In the genomic region with DNA sequence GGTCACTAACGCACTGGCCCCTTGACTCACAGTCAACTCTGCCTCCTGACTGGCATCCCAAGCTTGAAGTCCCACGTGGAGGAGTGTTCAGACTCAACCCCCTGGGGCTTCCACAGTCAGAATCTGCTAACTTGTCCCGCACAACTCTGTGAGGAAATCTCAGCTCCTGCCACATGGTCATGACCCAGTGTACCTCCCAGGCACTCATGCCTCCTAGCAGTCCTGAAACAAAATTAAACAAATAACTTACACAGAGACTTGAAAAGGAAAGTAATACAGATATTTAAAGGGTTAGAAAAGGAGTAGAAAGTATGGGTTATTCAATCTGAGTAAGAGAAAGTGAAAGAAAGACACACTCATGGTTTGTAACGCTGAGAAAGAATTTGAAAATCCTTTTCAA, we compare ENCODE assay signal across 1 cellular context.
TF ChIP-seq lines count a peak whose summit lies in the region.

No MANE protein-coding gene starts in this region.

TF ChIP-seq in GM12878, 131 proteins besides CTCF, POLR2A, EP300 and RAD21 (continued from another document):
- TF ChIP-seq, protein P1, sequence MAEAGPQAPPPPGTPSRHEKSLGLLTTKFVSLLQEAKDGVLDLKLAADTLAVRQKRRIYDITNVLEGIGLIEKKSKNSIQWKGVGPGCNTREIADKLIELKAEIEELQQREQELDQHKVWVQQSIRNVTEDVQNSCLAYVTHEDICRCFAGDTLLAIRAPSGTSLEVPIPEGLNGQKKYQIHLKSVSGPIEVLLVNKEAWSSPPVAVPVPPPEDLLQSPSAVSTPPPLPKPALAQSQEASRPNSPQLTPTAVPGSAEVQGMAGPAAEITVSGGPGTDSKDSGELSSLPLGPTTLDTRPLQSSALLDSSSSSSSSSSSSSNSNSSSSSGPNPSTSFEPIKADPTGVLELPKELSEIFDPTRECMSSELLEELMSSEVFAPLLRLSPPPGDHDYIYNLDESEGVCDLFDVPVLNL (IDR thresholded peaks at IDR 0.05; ENCODE audit: low read depth, low read length), result no peak
- TF ChIP-seq, protein P2, sequence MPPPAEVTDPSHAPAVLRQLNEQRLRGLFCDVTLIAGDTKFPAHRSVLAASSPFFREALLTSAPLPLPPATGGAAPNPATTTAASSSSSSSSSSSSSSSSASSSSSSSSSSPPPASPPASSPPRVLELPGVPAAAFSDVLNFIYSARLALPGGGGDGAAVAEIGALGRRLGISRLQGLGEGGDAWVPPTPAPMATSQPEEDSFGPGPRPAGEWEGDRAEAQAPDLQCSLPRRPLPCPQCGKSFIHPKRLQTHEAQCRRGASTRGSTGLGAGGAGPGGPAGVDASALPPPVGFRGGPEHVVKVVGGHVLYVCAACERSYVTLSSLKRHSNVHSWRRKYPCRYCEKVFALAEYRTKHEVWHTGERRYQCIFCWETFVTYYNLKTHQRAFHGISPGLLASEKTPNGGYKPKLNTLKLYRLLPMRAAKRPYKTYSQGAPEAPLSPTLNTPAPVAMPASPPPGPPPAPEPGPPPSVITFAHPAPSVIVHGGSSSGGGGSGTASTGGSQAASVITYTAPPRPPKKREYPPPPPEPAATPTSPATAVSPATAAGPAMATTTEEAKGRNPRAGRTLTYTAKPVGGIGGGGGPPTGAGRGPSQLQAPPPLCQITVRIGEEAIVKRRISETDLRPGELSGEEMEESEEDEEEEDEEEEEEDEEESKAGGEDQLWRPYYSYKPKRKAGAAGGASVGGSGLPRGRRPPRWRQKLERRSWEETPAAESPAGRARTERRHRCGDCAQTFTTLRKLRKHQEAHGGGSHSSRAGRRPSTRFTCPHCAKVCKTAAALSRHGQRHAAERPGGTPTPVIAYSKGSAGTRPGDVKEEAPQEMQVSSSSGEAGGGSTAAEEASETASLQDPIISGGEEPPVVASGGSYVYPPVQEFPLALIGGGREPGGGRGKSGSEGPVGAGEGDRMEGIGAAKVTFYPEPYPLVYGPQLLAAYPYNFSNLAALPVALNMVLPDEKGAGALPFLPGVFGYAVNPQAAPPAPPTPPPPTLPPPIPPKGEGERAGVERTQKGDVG (CRISPR knock-in tag; IDR thresholded peaks at IDR 0.05), result no peak
- TF ChIP-seq CHD2 (IDR thresholded peaks at IDR 0.05; ENCODE audit: borderline replicate concordance, low read depth, low read length) (no peak), IKZF1 (conservative IDR thresholded peaks at IDR 0.05) (no peak), CHD4 (IDR thresholded peaks at IDR 0.05) (no peak), POLR2AphosphoS2 (IDR thresholded peaks at IDR 0.05; ENCODE audit: low read depth, low read length) (no peak), BCL11A (IDR thresholded peaks at IDR 0.05; ENCODE audit: low read depth, low read length) (no peak), TBL1XR1 (IDR thresholded peaks at IDR 0.05; ENCODE audit: low read depth, low read length) (peak; percentile 24; the same call in 1 of the 2 replicates), CBFB (IDR thresholded peaks at IDR 0.05; ENCODE audit: low read depth) (no peak), CBX3 (IDR thresholded peaks at IDR 0.05; ENCODE audit: borderline replicate concordance, low read depth) (no peak), MEF2A (IDR thresholded peaks at IDR 0.05; ENCODE audit: insufficient read depth, low read depth, low read length) (no peak), ZSCAN29 (IDR thresholded peaks at IDR 0.05) (no peak), NR2C2 (IDR thresholded peaks at IDR 0.05; ENCODE audit: borderline replicate concordance, control insufficient read depth, insufficient read length, low read depth) (no peak), SREBF1 (IDR thresholded peaks at IDR 0.05; ENCODE audit: low read length) (0 out of 2 replicates have a peak, but pooled peaks have one; percentile 14), ETV6 (conservative IDR thresholded peaks at IDR 0.05 in 1 of 2, IDR thresholded peaks at IDR 0.05 in 1 of 2; ENCODE audit: borderline replicate concordance in 1 of 2, low read depth in 1 of 2) (no peak), KAT2A (conservative IDR thresholded peaks at IDR 0.05; ENCODE audit: control insufficient read depth, low read depth, low read length) (no peak), PML (IDR thresholded peaks at IDR 0.05; ENCODE audit: low read length) (no peak), EGR1 (IDR thresholded peaks at IDR 0.05; ENCODE audit: borderline replicate concordance in 1 of 2, low read depth in 2 of 2, low read length in 2 of 2) (no peak), ZBED1 (IDR thresholded peaks at IDR 0.05; ENCODE audit: borderline replicate concordance) (no peak), ESRRA (IDR thresholded peaks at IDR 0.05; ENCODE audit: low read length) (no peak)
- TF ChIP-seq, protein P3, sequence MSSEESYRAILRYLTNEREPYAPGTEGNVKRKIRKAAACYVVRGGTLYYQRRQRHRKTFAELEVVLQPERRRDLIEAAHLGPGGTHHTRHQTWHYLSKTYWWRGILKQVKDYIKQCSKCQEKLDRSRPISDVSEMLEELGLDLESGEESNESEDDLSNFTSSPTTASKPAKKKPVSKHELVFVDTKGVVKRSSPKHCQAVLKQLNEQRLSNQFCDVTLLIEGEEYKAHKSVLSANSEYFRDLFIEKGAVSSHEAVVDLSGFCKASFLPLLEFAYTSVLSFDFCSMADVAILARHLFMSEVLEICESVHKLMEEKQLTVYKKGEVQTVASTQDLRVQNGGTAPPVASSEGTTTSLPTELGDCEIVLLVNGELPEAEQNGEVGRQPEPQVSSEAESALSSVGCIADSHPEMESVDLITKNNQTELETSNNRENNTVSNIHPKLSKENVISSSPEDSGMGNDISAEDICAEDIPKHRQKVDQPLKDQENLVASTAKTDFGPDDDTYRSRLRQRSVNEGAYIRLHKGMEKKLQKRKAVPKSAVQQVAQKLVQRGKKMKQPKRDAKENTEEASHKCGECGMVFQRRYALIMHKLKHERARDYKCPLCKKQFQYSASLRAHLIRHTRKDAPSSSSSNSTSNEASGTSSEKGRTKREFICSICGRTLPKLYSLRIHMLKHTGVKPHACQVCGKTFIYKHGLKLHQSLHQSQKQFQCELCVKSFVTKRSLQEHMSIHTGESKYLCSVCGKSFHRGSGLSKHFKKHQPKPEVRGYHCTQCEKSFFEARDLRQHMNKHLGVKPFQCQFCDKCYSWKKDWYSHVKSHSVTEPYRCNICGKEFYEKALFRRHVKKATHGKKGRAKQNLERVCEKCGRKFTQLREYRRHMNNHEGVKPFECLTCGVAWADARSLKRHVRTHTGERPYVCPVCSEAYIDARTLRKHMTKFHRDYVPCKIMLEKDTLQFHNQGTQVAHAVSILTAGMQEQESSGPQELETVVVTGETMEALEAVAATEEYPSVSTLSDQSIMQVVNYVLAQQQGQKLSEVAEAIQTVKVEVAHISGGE (CRISPR knock-in tag; IDR thresholded peaks at IDR 0.05), result no peak
- TF ChIP-seq, protein P4, sequence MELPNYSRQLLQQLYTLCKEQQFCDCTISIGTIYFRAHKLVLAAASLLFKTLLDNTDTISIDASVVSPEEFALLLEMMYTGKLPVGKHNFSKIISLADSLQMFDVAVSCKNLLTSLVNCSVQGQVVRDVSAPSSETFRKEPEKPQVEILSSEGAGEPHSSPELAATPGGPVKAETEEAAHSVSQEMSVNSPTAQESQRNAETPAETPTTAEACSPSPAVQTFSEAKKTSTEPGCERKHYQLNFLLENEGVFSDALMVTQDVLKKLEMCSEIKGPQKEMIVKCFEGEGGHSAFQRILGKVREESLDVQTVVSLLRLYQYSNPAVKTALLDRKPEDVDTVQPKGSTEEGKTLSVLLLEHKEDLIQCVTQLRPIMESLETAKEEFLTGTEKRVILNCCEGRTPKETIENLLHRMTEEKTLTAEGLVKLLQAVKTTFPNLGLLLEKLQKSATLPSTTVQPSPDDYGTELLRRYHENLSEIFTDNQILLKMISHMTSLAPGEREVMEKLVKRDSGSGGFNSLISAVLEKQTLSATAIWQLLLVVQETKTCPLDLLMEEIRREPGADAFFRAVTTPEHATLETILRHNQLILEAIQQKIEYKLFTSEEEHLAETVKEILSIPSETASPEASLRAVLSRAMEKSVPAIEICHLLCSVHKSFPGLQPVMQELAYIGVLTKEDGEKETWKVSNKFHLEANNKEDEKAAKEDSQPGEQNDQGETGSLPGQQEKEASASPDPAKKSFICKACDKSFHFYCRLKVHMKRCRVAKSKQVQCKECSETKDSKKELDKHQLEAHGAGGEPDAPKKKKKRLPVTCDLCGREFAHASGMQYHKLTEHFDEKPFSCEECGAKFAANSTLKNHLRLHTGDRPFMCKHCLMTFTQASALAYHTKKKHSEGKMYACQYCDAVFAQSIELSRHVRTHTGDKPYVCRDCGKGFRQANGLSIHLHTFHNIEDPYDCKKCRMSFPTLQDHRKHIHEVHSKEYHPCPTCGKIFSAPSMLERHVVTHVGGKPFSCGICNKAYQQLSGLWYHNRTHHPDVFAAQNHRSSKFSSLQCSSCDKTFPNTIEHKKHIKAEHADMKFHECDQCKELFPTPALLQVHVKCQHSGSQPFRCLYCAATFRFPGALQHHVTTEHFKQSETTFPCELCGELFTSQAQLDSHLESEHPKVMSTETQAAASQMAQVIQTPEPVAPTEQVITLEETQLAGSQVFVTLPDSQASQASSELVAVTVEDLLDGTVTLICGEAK (IDR thresholded peaks at IDR 0.05; ENCODE audit: borderline replicate concordance), result no peak
- TF ChIP-seq, protein P5, sequence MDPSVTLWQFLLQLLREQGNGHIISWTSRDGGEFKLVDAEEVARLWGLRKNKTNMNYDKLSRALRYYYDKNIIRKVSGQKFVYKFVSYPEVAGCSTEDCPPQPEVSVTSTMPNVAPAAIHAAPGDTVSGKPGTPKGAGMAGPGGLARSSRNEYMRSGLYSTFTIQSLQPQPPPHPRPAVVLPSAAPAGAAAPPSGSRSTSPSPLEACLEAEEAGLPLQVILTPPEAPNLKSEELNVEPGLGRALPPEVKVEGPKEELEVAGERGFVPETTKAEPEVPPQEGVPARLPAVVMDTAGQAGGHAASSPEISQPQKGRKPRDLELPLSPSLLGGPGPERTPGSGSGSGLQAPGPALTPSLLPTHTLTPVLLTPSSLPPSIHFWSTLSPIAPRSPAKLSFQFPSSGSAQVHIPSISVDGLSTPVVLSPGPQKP (IDR thresholded peaks at IDR 0.05; ENCODE audit: low read depth, low read length), result no peak
- TF ChIP-seq, protein P6, sequence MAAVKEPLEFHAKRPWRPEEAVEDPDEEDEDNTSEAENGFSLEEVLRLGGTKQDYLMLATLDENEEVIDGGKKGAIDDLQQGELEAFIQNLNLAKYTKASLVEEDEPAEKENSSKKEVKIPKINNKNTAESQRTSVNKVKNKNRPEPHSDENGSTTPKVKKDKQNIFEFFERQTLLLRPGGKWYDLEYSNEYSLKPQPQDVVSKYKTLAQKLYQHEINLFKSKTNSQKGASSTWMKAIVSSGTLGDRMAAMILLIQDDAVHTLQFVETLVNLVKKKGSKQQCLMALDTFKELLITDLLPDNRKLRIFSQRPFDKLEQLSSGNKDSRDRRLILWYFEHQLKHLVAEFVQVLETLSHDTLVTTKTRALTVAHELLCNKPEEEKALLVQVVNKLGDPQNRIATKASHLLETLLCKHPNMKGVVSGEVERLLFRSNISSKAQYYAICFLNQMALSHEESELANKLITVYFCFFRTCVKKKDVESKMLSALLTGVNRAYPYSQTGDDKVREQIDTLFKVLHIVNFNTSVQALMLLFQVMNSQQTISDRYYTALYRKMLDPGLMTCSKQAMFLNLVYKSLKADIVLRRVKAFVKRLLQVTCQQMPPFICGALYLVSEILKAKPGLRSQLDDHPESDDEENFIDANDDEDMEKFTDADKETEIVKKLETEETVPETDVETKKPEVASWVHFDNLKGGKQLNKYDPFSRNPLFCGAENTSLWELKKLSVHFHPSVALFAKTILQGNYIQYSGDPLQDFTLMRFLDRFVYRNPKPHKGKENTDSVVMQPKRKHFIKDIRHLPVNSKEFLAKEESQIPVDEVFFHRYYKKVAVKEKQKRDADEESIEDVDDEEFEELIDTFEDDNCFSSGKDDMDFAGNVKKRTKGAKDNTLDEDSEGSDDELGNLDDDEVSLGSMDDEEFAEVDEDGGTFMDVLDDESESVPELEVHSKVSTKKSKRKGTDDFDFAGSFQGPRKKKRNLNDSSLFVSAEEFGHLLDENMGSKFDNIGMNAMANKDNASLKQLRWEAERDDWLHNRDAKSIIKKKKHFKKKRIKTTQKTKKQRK (IDR thresholded peaks at IDR 0.05; ENCODE audit: low read depth, low read length), result no peak
TF ChIP-seq in GM12878: peak in this region for 3.
